29 cellular contexts compared by ENCODE assay signal in the genomic region with DNA sequence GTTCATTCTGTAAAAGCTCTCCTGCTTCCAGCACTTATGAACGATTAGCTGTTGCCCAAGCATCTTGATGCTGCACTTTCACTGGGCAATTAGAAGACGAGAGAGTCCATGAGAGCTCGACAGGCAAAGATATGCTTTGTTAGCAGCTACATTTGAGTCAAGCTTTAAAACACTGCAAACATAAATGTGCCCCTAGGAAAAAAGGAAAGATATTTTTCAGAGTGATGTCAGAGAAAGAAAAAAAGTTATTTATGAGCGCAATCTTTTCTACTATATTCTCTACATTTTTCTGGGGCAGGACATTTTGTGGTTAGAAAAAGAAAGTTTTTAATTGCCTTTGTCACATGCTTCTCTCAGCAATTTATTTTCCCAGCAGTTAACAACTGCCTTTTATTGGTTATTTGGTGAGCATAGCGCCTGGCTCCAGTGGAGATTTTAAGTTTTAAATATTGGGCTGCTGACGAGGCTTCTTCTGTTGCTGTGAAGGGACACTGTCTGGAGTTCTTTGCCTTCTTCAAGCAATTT.
DNase-seq lines count a peak whose midpoint lies in the region; ATAC-seq, FAIRE-seq and TF ChIP-seq lines count a peak whose summit lies in the region.
"Had no signal": no experiment of that assay in that cellular context is flagged by ENCODE, and none has a peak within 500 bp of the region (broad histone marks: within the 10 kb centered on the region; RNA-seq: fewer than 3 reads in every experiment).

No MANE protein-coding gene starts in this region.

- no peaks in the 10 kb centered on the region for H3K27me3 ChIP-seq in prostate gland (replicated peaks; ENCODE audit: insufficient read depth)
- H3K27me3 ChIP-seq: body of pancreas, esophagus squamous epithelium, gastrocnemius medialis, hepatocyte had no signal

- no peak for TF ChIP-seq CTCF in prostate gland (IDR thresholded peaks at IDR 0.05)

- ATAC-seq in GM18498 (IDR thresholded peaks at IDR 0.05; ENCODE audit: unreplicated experiment) = no peak
- ATAC-seq: activated CD4-positive, CD25-positive, alpha-beta regulatory T cell treated with anti-CD3 and anti-CD28 coated beads, Interleukin-2, amount 50 U/mL, for 24 hours; body of pancreas; gastrocnemius medialis; naive thymus-derived CD8-positive, alpha-beta T cell; Right ventricle myocardium inferior; SK-N-SH treated with all-trans-retinoic acid at 6 μM for 48 hours; T-helper 17 cell had no signal

- peak; percentile 37 for FAIRE-seq in endometrium (lab: Jason Lieb, UNC)
- FAIRE-seq: A204.1, TTC549 had no signal

- no peaks in the 10 kb centered on the region for H3K4me1 ChIP-seq in prostate gland (replicated peaks)
- H3K4me1 ChIP-seq: body of pancreas, esophagus squamous epithelium, gastrocnemius medialis had no signal

- H3K9me3 ChIP-seq in prostate gland = no peaks in the 10 kb centered on the region
- H3K9me3 ChIP-seq: body of pancreas, esophagus squamous epithelium, gastrocnemius medialis had no signal

- H3K36me3 ChIP-seq in prostate gland = no peaks in the 10 kb centered on the region
- H3K36me3 ChIP-seq: esophagus squamous epithelium, gastrocnemius medialis had no signal

- no peak for TF ChIP-seq POLR2A in prostate gland (IDR thresholded peaks at IDR 0.05)

- H3K27ac ChIP-seq in prostate gland = no peak overlapping the region
- H3K27ac ChIP-seq: body of pancreas, esophagus squamous epithelium, gastrocnemius medialis, hepatocyte, PC-9 had no signal

- WGBS in prostate gland = 24% methylated on average over 6 of the region's 6 CpGs

- DNase-seq in NCI-H748 (lab: John Stamatoyannopoulos, UW; ENCODE audit: unreplicated experiment) = peak; percentile 7
- DNase-seq in NCI-H748 treated with DMSO at 0.1 percent for 48 hours (lab: John Stamatoyannopoulos, UW) = no peak
- DNase-seq in NCI-H446 treated with DMSO at 0.1 percent for 48 hours (lab: John Stamatoyannopoulos, UW) = peak; percentile 93
- DNase-seq in NCI-H2171 treated with DMSO at 0.1 percent for 48 hours (lab: John Stamatoyannopoulos, UW) = no peak
- no peak for DNase-seq in stimulated activated CD4-positive, alpha-beta T cell treated with anti-CD3 and anti-CD28 coated beads, Interleukin-4, amount 100 ng/mL, for 4 hours
- no peak for DNase-seq in prostate gland (ENCODE audit: low spot score)
- DNase-seq: activated CD4-positive, alpha-beta T cell treated with anti-CD3 and anti-CD28 coated beads, Interleukin-2, amount 50 U/mL, for 48 hours; activated CD8-positive, alpha-beta memory T cell treated with anti-CD3 and anti-CD28 coated beads, Interleukin-2, amount 50 U/mL, for 4 hours; activated naive CD4-positive, alpha-beta T cell treated with anti-CD3 and anti-CD28 coated beads, Interleukin-2, amount 10 ng/mL, durations not matched to agents 7 days and 5 days; body of pancreas; CD4-positive, alpha-beta memory T cell; esophagus squamous epithelium; gastrocnemius medialis; GOT3; naive thymus-derived CD8-positive, alpha-beta T cell; NCI-H2029 treated with DMSO at 0.1 percent for 48 hours; NCI-H345; PC-9; stimulated activated naive CD4-positive, alpha-beta T cell; T-helper 17 cell had no signal

- no peak overlapping the region for H3K4me3 ChIP-seq in prostate gland
- H3K4me3 ChIP-seq: body of pancreas, esophagus squamous epithelium, gastrocnemius medialis, hepatocyte, lung, PC-9 had no signal

- intact Hi-C loops in prostate gland (cut with DNase I) = no loop called here

Comparison
In these comparisons a context has a peak if more than half of its experiments do, and no peak if none do; other contexts are left out.
1. DNase-seq: peak in NCI-H748 (single experiment) and NCI-H446 treated with DMSO at 0.1 percent for 48 hours (single experiment); none in NCI-H748 treated with DMSO at 0.1 percent for 48 hours (single experiment), NCI-H2171 treated with DMSO at 0.1 percent for 48 hours (single experiment), stimulated activated CD4-positive, alpha-beta T cell treated with anti-CD3 and anti-CD28 coated beads, Interleukin-4, amount 100 ng/mL, for 4 hours (0 of 2) and prostate gland (single experiment).